Comparison of ENCODE assay signal across 20 cellular contexts in genomic region chr3:39164414-39164813, GRCh38. TPM values are rescaled to one million over a fixed set of nuclear protein-coding genes. Genes with fewer than 3 reads are reported as not detected.
"Had no signal": no experiment of that assay in that cellular context is flagged by ENCODE, and none has a peak within 500 bp of the region (broad histone marks: within the 10 kb centered on the region; RNA-seq: fewer than 3 reads in every experiment).

No MANE protein-coding gene starts in this region.

- H3K4me3 Mint-ChIP-seq: immature natural killer cell had no signal

- H3K27ac Mint-ChIP-seq: immature natural killer cell had no signal

- H3K27me3 ChIP-seq: dorsolateral prefrontal cortex, esophagus muscularis mucosa, foreskin keratinocyte, gastroesophageal sphincter, heart left ventricle, hepatocyte, left lung had no signal

- ATAC-seq: foreskin keratinocyte, gastroesophageal sphincter, heart left ventricle, left cardiac atrium, left lung, left ventricle myocardium superior, lower lobe of right lung had no signal

- H3K79me2 ChIP-seq: hepatocyte had no signal

- H3K9me3 Mint-ChIP-seq: immature natural killer cell had no signal

- H3K9me3 ChIP-seq: esophagus muscularis mucosa, gastroesophageal sphincter, left lung, lower lobe of right lung had no signal

- H3K4me2 ChIP-seq: hepatocyte had no signal

- H3K4me1 Mint-ChIP-seq: immature natural killer cell had no signal

- H3K27ac ChIP-seq: coronary artery, esophagus muscularis mucosa, foreskin keratinocyte, gastroesophageal sphincter, heart left ventricle, hepatocyte, left lung, lower lobe of right lung had no signal

- H3K36me3 ChIP-seq: esophagus muscularis mucosa, gastroesophageal sphincter, heart left ventricle, left lung, lower lobe of right lung had no signal

- H3K4me3 ChIP-seq: coronary artery, dorsolateral prefrontal cortex, esophagus muscularis mucosa, gastroesophageal sphincter, heart left ventricle, hepatocyte, left lung, lower lobe of right lung had no signal

- DNase-seq: dermis blood vessel endothelial cell; dorsolateral prefrontal cortex; effector CD4-positive, alpha-beta T cell; effector memory CD4-positive, alpha-beta T cell; foreskin keratinocyte; heart left ventricle; hypothalamus; immature natural killer cell; left cardiac atrium; left lung; left ventricle myocardium superior; lower lobe of right lung; mesenchymal stem cell; midbrain had no signal

RNA-seq across cellular contexts. Expression of gene XIRP1, which starts 28.0 kb away (rescaled TPM):
- polyA plus RNA-seq: endothelial cell of umbilical vein, foreskin keratinocyte, keratinocyte had no signal
